Comparison of ENCODE assay signal across 23 cellular contexts in genomic region chr11:70428701-70429427, GRCh38. TPM values are rescaled to one million over a fixed set of nuclear protein-coding genes. Genes with fewer than 3 reads are reported as not detected.
DNase-seq lines count a peak whose midpoint lies in the region; ATAC-seq, FAIRE-seq and TF ChIP-seq lines count a peak whose summit lies in the region.
"Had no signal": no experiment of that assay in that cellular context is flagged by ENCODE, and none has a peak within 500 bp of the region (broad histone marks: within the 10 kb centered on the region; RNA-seq: fewer than 3 reads in every experiment).

No MANE protein-coding gene starts in this region.

- ATAC-seq in natural killer cell treated with Interleukin-12 subunit alpha and Interleukin-12 subunit beta and Interleukin-15 and Interleukin-18, amount 100 ng/mL, for 72 hours, result no peak
- ATAC-seq in natural killer cell (no peak), K562 (no peak), GM18519 (IDR thresholded peaks at IDR 0.05; ENCODE audit: low FRiP score, unreplicated experiment) (no peak)

- no TSS peak for BruUV-seq in K562 (replicated peaks; lab: Mats Ljungman, UMichigan)

- 96% methylated on average over 12 of the region's 18 CpGs for WGBS in K562 (ENCODE audit: insufficient coverage, low coverage, missing lambda C conversion rate)
- no CpG with 5 or more reads among the region's 18 CpGs for WGBS in trophoblast cell (ENCODE audit: extremely low coverage, insufficient coverage, insufficient read length)
- 92% methylated on average over 18 of the region's 18 CpGs for WGBS in tibial nerve, 2 donors

- no peak overlapping the region for H3K23ac ChIP-seq in trophoblast cell (ENCODE audit: low read length)

- no peak overlapping the region for H2BK12ac ChIP-seq in trophoblast cell (ENCODE audit: low read length)

- peaks cover 46 to 50% of the 10 kb centered on the region in 2 donors for H3K27me3 Mint-ChIP-seq in natural killer cell treated with Interleukin-12 subunit alpha and Interleukin-12 subunit beta and Interleukin-15 and Interleukin-18, amount 100 ng/mL, for 72 hours
- H3K27me3 Mint-ChIP-seq in natural killer cell (ENCODE audit: low read depth in 2 of 2), result peaks cover 42 to 64% of the 10 kb centered on the region in 2 donors
- H3K27me3 Mint-ChIP-seq: CD4-positive, CD25-positive, alpha-beta regulatory T cell had no signal

- TF ChIP-seq EP300 in K562 (IDR thresholded peaks at IDR 0.05; ENCODE audit: low read length) (no peak), tibial nerve (IDR thresholded peaks at IDR 0.05) (no peak)

- H3K4me2 ChIP-seq in K562 (ENCODE audit: insufficient read depth, low read length) (no peak overlapping the region), trophoblast cell (ENCODE audit: low read length) (no peak overlapping the region)

- H2AFZ ChIP-seq in K562 (ENCODE audit: low read depth, low read length) (no peak overlapping the region), trophoblast cell (ENCODE audit: insufficient read depth, low read length, poor library complexity) (no peak overlapping the region)
- H2AFZ ChIP-seq: GM23248 had no signal

- no peak overlapping the region for H3K4ac ChIP-seq in trophoblast cell (ENCODE audit: low read depth, low read length)

- H3K4me1 ChIP-seq in K562 (replicated peaks in 1 of 2; ENCODE audit: control insufficient read depth in 2 of 2, insufficient read depth in 2 of 2, low read length in 2 of 2) (peaks cover 4 to 13% of the 10 kb centered on the region in 2 experiments; a peak in 3 of 5 replicates), kidney (ENCODE audit: control insufficient read depth in 1 of 2, insufficient read depth in 1 of 2, low read depth in 1 of 2, low read length in 2 of 2) (no peaks in the 10 kb centered on the region), trophoblast cell (ENCODE audit: control insufficient read depth in 1 of 2, insufficient read depth in 2 of 2, low read length in 2 of 2) (no peaks in the 10 kb centered on the region), tibial nerve (peaks cover 0 to 30% (median 4%) of the 10 kb centered on the region in 4 donors)
- H3K4me1 ChIP-seq: BE2C had no signal

- no peaks in the 10 kb centered on the region for H3K36me3 Mint-ChIP-seq in natural killer cell treated with Interleukin-12 subunit alpha and Interleukin-12 subunit beta and Interleukin-15 and Interleukin-18, amount 100 ng/mL, for 72 hours
- no peaks in the 10 kb centered on the region for H3K36me3 Mint-ChIP-seq in natural killer cell
- H3K36me3 Mint-ChIP-seq: CD4-positive, CD25-positive, alpha-beta regulatory T cell; CD8-positive, alpha-beta memory T cell; IgD-negative memory B cell had no signal

- no peak overlapping the region for H3K14ac ChIP-seq in trophoblast cell (ENCODE audit: low read length)

- H4K20me1 ChIP-seq in K562 (replicated peaks; ENCODE audit: control insufficient read depth, insufficient read depth, low read length), result peaks cover 10% of the 10 kb centered on the region; the same call in 1 of the 2 replicates

- peaks cover 6% of the 10 kb centered on the region for H3K9me1 ChIP-seq in K562 (ENCODE audit: control insufficient read depth, insufficient read depth, low read length)

- in situ Hi-C loops in K562 (cut with MboI), result no loop called here

- peak overlapping the region; percentile 32 to 69 for H3K27ac Mint-ChIP-seq in natural killer cell treated with Interleukin-12 subunit alpha and Interleukin-12 subunit beta and Interleukin-15 and Interleukin-18, amount 100 ng/mL, for 72 hours
- no peak overlapping the region for H3K27ac Mint-ChIP-seq in natural killer cell
- H3K27ac Mint-ChIP-seq: CD4-positive, CD25-positive, alpha-beta regulatory T cell; CD8-positive, alpha-beta memory T cell had no signal

- H3K4me3 ChIP-seq in K562 (no peak overlapping the region), kidney (ENCODE audit: low read length in 2 of 2) (no peak overlapping the region), trophoblast cell (ENCODE audit: low read depth, low read length) (no peak overlapping the region), tibial nerve (no peak overlapping the region)
- H3K4me3 ChIP-seq: GM23248 had no signal

- H3K18ac ChIP-seq in trophoblast cell (ENCODE audit: low read length), result peak overlapping the region; percentile 42

- H3K79me1 ChIP-seq in trophoblast cell (ENCODE audit: low read length), result no peaks in the 10 kb centered on the region

- H2BK120ac ChIP-seq in trophoblast cell (ENCODE audit: insufficient read depth, low read length, poor library complexity), result no peak overlapping the region

- TF ChIP-seq CTCF in natural killer cell (IDR thresholded peaks at IDR 0.05) (no peak), K562 (IDR thresholded peaks at IDR 0.05 in 2 of 3, conservative IDR thresholded peaks at IDR 0.05 in 1 of 3; ENCODE audit: insufficient read depth in 2 of 3, low read depth in 1 of 3, low read length in 3 of 3) (no peak), kidney (IDR thresholded peaks at IDR 0.05; ENCODE audit: borderline replicate concordance, extremely low read depth, insufficient read depth) (no peak), tibial nerve (IDR thresholded peaks at IDR 0.05) (no peak)

- H2BK5ac ChIP-seq in trophoblast cell (ENCODE audit: low read depth, low read length, poor library complexity), result no peak overlapping the region

- CTCF ChIA-PET in K562 (lab: Yijun Ruan, JAX; ENCODE audit: low intra/inter-chr PET ratio), result no interaction called here

- no peak overlapping the region for H4K12ac ChIP-seq in trophoblast cell (ENCODE audit: low read depth, low read length)

- H3K36me3 ChIP-seq in K562 (ENCODE audit: control insufficient read depth, insufficient read depth, low read length), result peaks cover 86% of the 10 kb centered on the region
- H3K36me3 ChIP-seq in kidney (ENCODE audit: control insufficient read depth in 1 of 2, insufficient read depth in 2 of 2, low read length in 2 of 2), result peaks cover 36 to 57% of the 10 kb centered on the region in 2 donors
- H3K36me3 ChIP-seq in trophoblast cell (ENCODE audit: control insufficient read depth in 1 of 2, insufficient read depth in 2 of 2, low read length in 2 of 2), result peaks cover 82 to 83% of the 10 kb centered on the region in 2 experiments
- peaks cover 0 to 90% (median 10%) of the 10 kb centered on the region in 3 donors for H3K36me3 ChIP-seq in tibial nerve

- no peaks in the 10 kb centered on the region for H3K9me3 ChIP-seq in K562 (replicated peaks; ENCODE audit: control insufficient read depth, insufficient read depth, low read depth, low read length)
- H3K9me3 ChIP-seq in kidney (ENCODE audit: control insufficient read depth in 1 of 2, low read length in 2 of 2), result no peaks in the 10 kb centered on the region
- H3K9me3 ChIP-seq in trophoblast cell (ENCODE audit: insufficient read depth, low read depth, low read length), result no peaks in the 10 kb centered on the region
- no peaks in the 10 kb centered on the region for H3K9me3 ChIP-seq in tibial nerve
- H3K9me3 ChIP-seq: BE2C had no signal

- intact Hi-C loops in natural killer cell (cut with micrococcal nuclease), result no loop called here
- intact Hi-C loops in K562 (cut with micrococcal nuclease), result no loop called here
- intact Hi-C loops in kidney (cut with DNase I), result no loop called here

- FAIRE-seq in K562 (lab: Jason Lieb, UNC) (no peak), kidney (lab: Jason Lieb, UNC) (no peak)
- FAIRE-seq: G401.6, GM12891, HTR-8/SVneo had no signal

- no peak overlapping the region for H4K8ac ChIP-seq in trophoblast cell (ENCODE audit: low read depth, low read length)

- H3K27ac ChIP-seq in K562 (ENCODE audit: extremely low read depth, low read depth, low read length) (no peak overlapping the region), kidney (ENCODE audit: low read depth in 2 of 2, low read length in 2 of 2) (no peak overlapping the region), trophoblast cell (ENCODE audit: low read depth, low read length) (no peak overlapping the region), tibial nerve (no peak overlapping the region)
- H3K27ac ChIP-seq: GM23248 had no signal

- no peaks in the 10 kb centered on the region for H3K27me3 ChIP-seq in K562 (ENCODE audit: control insufficient read depth in 2 of 2, insufficient read depth in 2 of 2, low read length in 2 of 2)
- H3K27me3 ChIP-seq in trophoblast cell (ENCODE audit: insufficient read depth, low read length), result no peaks in the 10 kb centered on the region
- no peaks in the 10 kb centered on the region for H3K27me3 ChIP-seq in tibial nerve
- H3K27me3 ChIP-seq: BE2C had no signal

- no peak overlapping the region for H2AK5ac ChIP-seq in trophoblast cell (ENCODE audit: low read length)

- H4K91ac ChIP-seq in trophoblast cell (ENCODE audit: low read depth, low read length), result no peak overlapping the region

- DNase-seq in natural killer cell treated with Interleukin-12 subunit alpha and Interleukin-12 subunit beta and Interleukin-15 and Interleukin-18, amount 100 ng/mL, for 72 hours (ENCODE audit: low spot score), result no peak
- DNase-seq in natural killer cell, result no peak
- DNase-seq in K562 (ENCODE audit: extremely low read depth in 1 of 4, low spot score in 3 of 4), result no peak
- peak; percentile 65 for DNase-seq in kidney
- DNase-seq in trophoblast cell, result no peak
- DNase-seq in tibial nerve (ENCODE audit: low spot score in 2 of 2), result no peak
- DNase-seq: ACHN; BE2C; C1 segment of cervical spinal cord; CD4-positive, CD25-positive, alpha-beta regulatory T cell; CD8-positive, alpha-beta memory T cell; COR-L47; DMS 273 treated with DMSO at 0.1 percent for 48 hours; DMS53; DND-41; EL; GM23248; HCEC 1CT had no signal

- H3K9ac ChIP-seq in K562 (ENCODE audit: insufficient read depth in 1 of 2, low read depth in 2 of 2, low read length in 2 of 2) (peak overlapping the region in 1 of 2 experiments; percentile 74; a peak in 1 of 4 replicates), kidney (ENCODE audit: low read length in 2 of 2) (no peak overlapping the region), trophoblast cell (ENCODE audit: low read length) (no peak overlapping the region)
- H3K9ac ChIP-seq: GM23248 had no signal

- TF ChIP-seq RAD21 in K562 (CRISPR knock-in tag; conservative IDR thresholded peaks at IDR 0.05 in 1 of 2, IDR thresholded peaks at IDR 0.05 in 1 of 2), result no peak

- no peaks in the 10 kb centered on the region for H3K9me3 Mint-ChIP-seq in natural killer cell treated with Interleukin-12 subunit alpha and Interleukin-12 subunit beta and Interleukin-15 and Interleukin-18, amount 100 ng/mL, for 72 hours
- no peaks in the 10 kb centered on the region for H3K9me3 Mint-ChIP-seq in natural killer cell
- H3K9me3 Mint-ChIP-seq: CD4-positive, CD25-positive, alpha-beta regulatory T cell; CD8-positive, alpha-beta memory T cell had no signal

- POLR2A ChIA-PET in K562 (lab: Yijun Ruan, JAX), result interaction anchor here (0.6 to 2.6 kb wide), 3 partner anchors 10 to 31 kb away, joined by 3 to 14 read pairs (median 3); partner anchors contain the start of gene CTTN

- H3K79me2 ChIP-seq in K562 (ENCODE audit: control insufficient read depth, insufficient read depth, low read length), result peaks cover 5% of the 10 kb centered on the region; the same call in 2 of the 3 replicates
- no peaks in the 10 kb centered on the region for H3K79me2 ChIP-seq in trophoblast cell (ENCODE audit: control insufficient read depth, insufficient read depth, low read length, poor library complexity)

- no peak overlapping the region for H3K4me3 Mint-ChIP-seq in natural killer cell treated with Interleukin-12 subunit alpha and Interleukin-12 subunit beta and Interleukin-15 and Interleukin-18, amount 100 ng/mL, for 72 hours
- H3K4me3 Mint-ChIP-seq in natural killer cell, result no peak overlapping the region
- H3K4me3 Mint-ChIP-seq: CD4-positive, CD25-positive, alpha-beta regulatory T cell; CD8-positive, alpha-beta memory T cell; IgD-negative memory B cell had no signal

- peaks cover 27 to 41% of the 10 kb centered on the region in 2 donors for H3K4me1 Mint-ChIP-seq in natural killer cell treated with Interleukin-12 subunit alpha and Interleukin-12 subunit beta and Interleukin-15 and Interleukin-18, amount 100 ng/mL, for 72 hours (ENCODE audit: low read depth in 2 of 2)
- H3K4me1 Mint-ChIP-seq in natural killer cell, result peaks cover 33 to 40% of the 10 kb centered on the region in 2 donors
- H3K4me1 Mint-ChIP-seq: CD4-positive, CD25-positive, alpha-beta regulatory T cell had no signal

- TF ChIP-seq POLR2A in K562 (conservative IDR thresholded peaks at IDR 0.05), result no peak; the same call in 1 of the 2 replicates
- TF ChIP-seq POLR2A in tibial nerve (IDR thresholded peaks at IDR 0.05), result no peak

RNA-seq across cellular contexts. Expression of gene CTTN, which starts 30.5 kb away (rescaled TPM):
- total RNA-seq in natural killer cell treated with Interleukin-12 subunit alpha and Interleukin-12 subunit beta and Interleukin-15 and Interleukin-18, amount 100 ng/mL, for 72 hours, result 1 to 10 TPM; 1.8 to 2.6 TPM
- total RNA-seq in natural killer cell (1 to 10 TPM in 2 of 3 donors, under 1 TPM in 1; 0.59 to 5.8 (median 1.8) TPM), K562 (2014; rRNA removed) (114 and 127 TPM in 2 replicates), K562 (2014; rRNA removed; fragmentation: Illumina TruSeq; extraction: Trizol) (92.4 and 92.6 TPM in 2 replicates), K562 (2015; rRNA removed; fragmentation: Illumina TruSeq; extraction: Trizol) (104 and 110 TPM in 2 replicates), K562 (2021) (146 and 158 TPM in 2 replicates), kidney (316 TPM), tibial nerve (100 to 1,000 TPM; 253 to 417 (median 342) TPM)
- 847 and 1,186 TPM in 2 replicates for total RNA-seq in K562 (2011; cell fraction: chromatin; rRNA removed; ENCODE audit: low replicate concordance)
- 519 and 540 TPM in 2 replicates for total RNA-seq in K562 (2011; cell fraction: nucleolus; rRNA removed)
- 720 and 885 TPM in 2 replicates for total RNA-seq in K562 (2011; cell fraction: nucleoplasm; rRNA removed)
- polyA plus RNA-seq in K562 (2011; rRNA removed) (90.1 and 102 TPM in 2 replicates), K562 (2014; fragmentation: Illumina TruSeq; extraction: Trizol) (99.7 and 102 TPM in 2 replicates), K562 (2014; fragmentation: Nextera tagmentation; extraction: Ambion mirVana) (10 to 100 TPM in 1 of 2 experiments, 1 to 10 TPM in 1; 9.9 to 23.1 TPM), K562 (2014; rRNA removed) (149 and 157 TPM in 2 replicates), kidney (ENCODE audit: insufficient read depth, low read depth, low replicate concordance) (84.9 TPM)
- 58.6 and 59.0 TPM in 2 replicates for polyA plus RNA-seq in K562 (2011; cell fraction: cytosol; rRNA removed)
- 564 and 672 TPM in 2 replicates for polyA plus RNA-seq in K562 (2011; cell fraction: nucleus; rRNA removed)
- polyA plus RNA-seq in K562 (2012), result 106 and 146 TPM in 2 replicates
- 134 and 158 TPM in 2 replicates for polyA minus RNA-seq in K562 (2011; rRNA and poly(A)+ RNA removed)
- 44.2 and 52.6 TPM in 2 replicates for polyA minus RNA-seq in K562 (2011; cell fraction: cytosol; rRNA and poly(A)+ RNA removed)
- 171 and 217 TPM in 2 replicates for polyA minus RNA-seq in K562 (2011; cell fraction: nucleus; rRNA and poly(A)+ RNA removed)
- polyA plus RNA-seq in trophoblast cell (2013), result 197 and 199 TPM in 2 replicates
- polyA plus RNA-seq: CD8-positive, alpha-beta memory T cell had no signal

Comparison
In these comparisons a context has a peak if more than half of its experiments do, and no peak if none do; other contexts are left out.
1. H3K27ac Mint-ChIP-seq: peak in natural killer cell treated with Interleukin-12 subunit alpha and Interleukin-12 subunit beta and Interleukin-15 and Interleukin-18, amount 100 ng/mL, for 72 hours (2 of 2); none in natural killer cell (0 of 2).
2. RNA of gene CTTN, which starts 30.5 kb away (total RNA-seq): 253 to 417 TPM in tibial nerve, 316 TPM in kidney (single experiment) and 92.4 to 1,186 TPM in K562; 1.8 to 2.6 TPM in natural killer cell treated with Interleukin-12 subunit alpha and Interleukin-12 subunit beta and Interleukin-15 and Interleukin-18, amount 100 ng/mL, for 72 hours and 0.59 to 5.8 TPM in natural killer cell; every median in the first group is over 10 times any median in the second.